In the genomic region with DNA sequence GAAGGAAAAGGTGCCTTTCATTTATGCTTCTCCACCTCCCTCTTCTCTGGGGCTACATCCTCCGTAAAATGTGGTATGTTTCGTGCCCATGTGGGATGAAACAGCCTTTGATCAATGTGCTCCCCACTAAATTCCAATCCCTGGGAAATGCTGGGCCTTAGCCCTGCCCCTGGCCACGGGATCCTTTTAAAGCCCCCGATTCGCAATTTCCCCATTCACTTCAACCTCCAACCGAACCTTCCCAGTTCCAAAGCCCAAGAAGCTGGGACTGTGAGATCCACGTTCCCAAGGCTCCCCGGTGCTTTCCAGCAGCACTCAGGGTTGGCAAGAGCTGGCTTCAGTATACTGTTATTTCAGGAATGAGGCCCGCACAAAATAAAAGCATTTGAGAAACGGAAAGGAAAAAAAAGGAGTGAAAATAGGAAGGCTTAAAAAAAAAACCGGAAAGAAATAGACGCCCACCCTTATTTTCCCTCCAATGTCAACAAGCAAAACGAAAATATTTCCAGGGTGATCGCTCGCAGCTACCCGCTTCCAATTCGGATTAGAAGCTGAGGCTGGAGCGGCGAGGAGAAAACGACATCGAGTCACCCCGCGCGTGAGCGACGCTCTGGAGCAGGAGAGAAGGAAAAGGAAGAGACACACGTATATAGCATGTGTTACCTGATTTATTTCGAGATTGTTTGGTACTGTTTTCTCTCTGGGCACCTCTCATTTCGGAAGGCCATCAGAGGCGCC, we compare ENCODE assay signal across 12 cellular contexts. TPM values are rescaled to one million over a fixed set of nuclear protein-coding genes. Genes with fewer than 3 reads are reported as not detected.
DNase-seq lines count a peak whose midpoint lies in the region; ATAC-seq and TF ChIP-seq lines count a peak whose summit lies in the region.
"Had no signal": no experiment of that assay in that cellular context is flagged by ENCODE, and none has a peak within 500 bp of the region (broad histone marks: within the 10 kb centered on the region; RNA-seq: fewer than 3 reads in every experiment).

No MANE protein-coding gene starts in this region.

- H3K27me3 ChIP-seq in fibroblast of lung (ENCODE audit: control insufficient read depth, insufficient read depth, low read length), result peaks cover 60% of the 10 kb centered on the region
- peaks cover 0 to 94% (median 42%) of the 10 kb centered on the region in 3 donors for H3K27me3 ChIP-seq in psoas muscle (ENCODE audit: insufficient read depth in 3 of 3, low read length in 2 of 3)

- no peak overlapping the region for H3K9ac ChIP-seq in fibroblast of lung (ENCODE audit: insufficient read depth, low read length)

- no peak for TF ChIP-seq CTCF in fibroblast of lung (conservative IDR thresholded peaks at IDR 0.05 in 1 of 2, IDR thresholded peaks at IDR 0.05 in 1 of 2; ENCODE audit: low read depth in 1 of 2, low read length in 2 of 2)
- TF ChIP-seq CTCF in psoas muscle (IDR thresholded peaks at IDR 0.05), result no peak

- H3K4me1 ChIP-seq in fibroblast of lung (ENCODE audit: control insufficient read depth, extremely low read depth, insufficient read depth, low read length) (no peaks in the 10 kb centered on the region), psoas muscle (no peaks in the 10 kb centered on the region)

- no peak overlapping the region for H2AFZ ChIP-seq in fibroblast of lung (ENCODE audit: low read length)

- DNase-seq in DMS79 treated with DMSO at 0.1 percent for 48 hours (lab: John Stamatoyannopoulos, UW), result peak; percentile 85
- no peak for DNase-seq in DMS79 (lab: John Stamatoyannopoulos, UW)
- DNase-seq in M059J (ENCODE audit: low read depth), result peak; percentile 52
- no peak for DNase-seq in fibroblast of lung (ENCODE audit: low read depth in 2 of 2)
- DNase-seq in psoas muscle, result no peak
- no peak for DNase-seq in stimulated activated naive CD4-positive, alpha-beta T cell (lab: John Stamatoyannopoulos, UW)
- DNase-seq: body of pancreas, MM.1S, T-cell had no signal

- peak overlapping the region; percentile 59 for H3K4me2 ChIP-seq in fibroblast of lung (ENCODE audit: extremely low read depth, insufficient read depth, low read length)

- TF ChIP-seq POLR2A in GM18505 (IDR thresholded peaks at IDR 0.05; ENCODE audit: borderline replicate concordance, extremely low read depth, insufficient read depth, insufficient read length), result no peak

- no peaks in the 10 kb centered on the region for H3K9me3 ChIP-seq in fibroblast of lung (ENCODE audit: control insufficient read depth, insufficient read depth, low read depth, low read length)
- H3K9me3 ChIP-seq in psoas muscle, result no peaks in the 10 kb centered on the region
- H3K9me3 ChIP-seq: body of pancreas had no signal

- H3K79me2 ChIP-seq in fibroblast of lung (ENCODE audit: control insufficient read depth, insufficient read depth, low read length), result no peaks in the 10 kb centered on the region

- ATAC-seq in psoas muscle (no peak), HG02571 (IDR thresholded peaks at IDR 0.05; ENCODE audit: unreplicated experiment) (no peak), GM18505 (IDR thresholded peaks at IDR 0.05; ENCODE audit: unreplicated experiment) (no peak)
- ATAC-seq: body of pancreas, T-cell had no signal

- H3K4me3 ChIP-seq in fibroblast of lung (replicated peaks in 1 of 4; ENCODE audit: control extremely low read depth in 1 of 4, insufficient read depth in 1 of 4, low read depth in 3 of 4, low read length in 4 of 4), result peak overlapping the region in 1 of 4 experiments; percentile 2
- H3K4me3 ChIP-seq in psoas muscle, result peak overlapping the region; percentile 56
- H3K4me3 ChIP-seq: body of pancreas, lung had no signal

- H3K36me3 ChIP-seq in fibroblast of lung (ENCODE audit: control insufficient read depth, insufficient read depth, low read length) (no peaks in the 10 kb centered on the region), psoas muscle (ENCODE audit: insufficient read depth in 1 of 2, low read depth in 1 of 2) (no peaks in the 10 kb centered on the region)

- intact Hi-C loops in psoas muscle (cut with DNase I), result no loop called here

- H3K27ac ChIP-seq in fibroblast of lung (ENCODE audit: insufficient read depth, low read length) (no peak overlapping the region), psoas muscle (no peak overlapping the region)
- H3K27ac ChIP-seq: body of pancreas had no signal

- 11 to 12% (median 11%) methylated on average over 29 to 30 of the region's 30 CpGs for WGBS in psoas muscle, 3 donors

- H4K20me1 ChIP-seq in fibroblast of lung (ENCODE audit: control insufficient read depth, extremely low read depth, insufficient read depth, low read length), result no peaks in the 10 kb centered on the region

RNA-seq across cellular contexts. Expression of a gene that starts 1.2 kb away (rescaled TPM):
- 10.6 and 16.7 TPM in 2 replicates for total RNA-seq in M059J (2014; rRNA removed; shearing (Covaris generic))
- not detected in 2 replicates for total RNA-seq in fibroblast of lung
- polyA plus RNA-seq in fibroblast of lung, result 0.01 TPM in 1 of 2 replicates, not detected in the other
- polyA plus RNA-seq in fibroblast of lung (2012), result 0.06 TPM in 1 of 2 replicates, not detected in the other
- polyA minus RNA-seq in fibroblast of lung (ENCODE audit: low replicate concordance), result 0.08 TPM in 1 of 2 replicates, not detected in the other
- total RNA-seq in psoas muscle, result 1 to 10 TPM in 2 of 4 donors, not detected in 2; 5.4 to 5.5 TPM
- polyA plus RNA-seq in psoas muscle, result under 1 TPM in 1 of 3 donors, not detected in 2; under 0.01 TPM
- total RNA-seq: body of pancreas, T-cell had no signal

Comparison
In these comparisons a context has a peak if more than half of its experiments do, and no peak if none do; other contexts are left out.
1. DNase-seq: peak in DMS79 treated with DMSO at 0.1 percent for 48 hours (single experiment) and M059J (single experiment); none in DMS79 (single experiment), fibroblast of lung (0 of 2), psoas muscle (0 of 2) and stimulated activated naive CD4-positive, alpha-beta T cell (0 of 6).